Comparison of ENCODE assay signal across 37 cellular contexts in genomic region chr21:38365521-38365920, GRCh38.
"Had no signal": no experiment of that assay in that cellular context is flagged by ENCODE, and none has a peak within 500 bp of the region (broad histone marks: within the 10 kb centered on the region; RNA-seq: fewer than 3 reads in every experiment).

No MANE protein-coding gene starts in this region.

- H3K9me3 ChIP-seq: MG63, Peyer's patch had no signal

- ATAC-seq: activated CD8-positive, alpha-beta memory T cell treated with anti-CD3 and anti-CD28 coated beads, Interleukin-2, amount 10 ng/mL, durations not matched to agents 7 days and 5 days; PC-3 had no signal

- H3K27ac ChIP-seq: brain microvascular endothelial cell, cardiac muscle cell, Peyer's patch, VCaP had no signal

- H3K36me3 ChIP-seq: brain microvascular endothelial cell, cardiac muscle cell, MG63, Peyer's patch had no signal

- DNase-seq: activated CD4-positive, alpha-beta memory T cell treated with anti-CD3 and anti-CD28 coated beads, Interleukin-2, amount 10 ng/mL, durations not matched to agents 7 days and 5 days; activated CD4-positive, alpha-beta T cell treated with anti-CD3 and anti-CD28 coated beads for 1 hour; activated CD4-positive, alpha-beta T cell treated with anti-CD3 and anti-CD28 coated beads for 48 hours; activated CD4-positive, CD25-positive, alpha-beta regulatory T cell; activated CD8-positive, alpha-beta memory T cell treated with anti-CD3 and anti-CD28 coated beads for 24 hours; activated CD8-positive, alpha-beta memory T cell treated with anti-CD3 and anti-CD28 coated beads, Interleukin-2, amount 10 ng/mL, durations not matched to agents 7 days and 5 days; activated CD8-positive, alpha-beta memory T cell treated with anti-CD3 and anti-CD28 coated beads, Interleukin-2, amount 50 U/mL, for 48 hours; activated effector memory CD4-positive, alpha-beta T cell treated with Interleukin-2 at 50 U/mL for 16 hours; activated naive CD4-positive, alpha-beta T cell treated with anti-CD3 and anti-CD28 coated beads, Interleukin-2, amount 50 U/mL, for 16 hours; activated naive CD8-positive, alpha-beta T cell treated with anti-CD3 and anti-CD28 coated beads for 36 hours; activated T-cell treated with anti-CD3 and anti-CD28 coated beads, Interleukin-2, amount 50 U/mL, for 48 hours; amniotic stem cell; aorta; brain microvascular endothelial cell; Kasumi-1; KG1; MG63; NCI-H1048; NCI-H1105 treated with DMSO at 0.1 percent for 48 hours; NCI-H1436; NCI-H1694; NCI-H1930; NCI-H2081 treated with DMSO at 0.1 percent for 48 hours; NCI-H345; NCI-H526 treated with DMSO at 0.1 percent for 48 hours; NCI-H774; PC-3; Peyer's patch; RPMI8226; SIG-M5; SW 1271; T-helper 1 cell; T-helper 2 cell; T-helper 9 cell had no signal

- H3K4me3 ChIP-seq: cardiac muscle cell, MG63, Peyer's patch had no signal

- H3K36me3 Mint-ChIP-seq: activated CD8-positive, alpha-beta memory T cell treated with anti-CD3 and anti-CD28 coated beads, Interleukin-2, amount 10 ng/mL, durations not matched to agents 7 days and 5 days; activated naive CD8-positive, alpha-beta T cell treated with anti-CD3 and anti-CD28 coated beads for 36 hours had no signal

- H3K4me1 ChIP-seq: Peyer's patch had no signal

- H3K4me3 Mint-ChIP-seq: activated CD4-positive, alpha-beta memory T cell treated with anti-CD3 and anti-CD28 coated beads, Interleukin-2, amount 10 ng/mL, durations not matched to agents 7 days and 5 days; activated CD8-positive, alpha-beta memory T cell treated with anti-CD3 and anti-CD28 coated beads, Interleukin-2, amount 10 ng/mL, durations not matched to agents 7 days and 5 days; activated naive CD8-positive, alpha-beta T cell treated with anti-CD3 and anti-CD28 coated beads for 36 hours; central memory CD8-positive, alpha-beta T cell had no signal

- H3K9me3 Mint-ChIP-seq: activated CD4-positive, alpha-beta memory T cell treated with anti-CD3 and anti-CD28 coated beads, Interleukin-2, amount 10 ng/mL, durations not matched to agents 7 days and 5 days; activated naive CD8-positive, alpha-beta T cell treated with anti-CD3 and anti-CD28 coated beads for 36 hours; central memory CD8-positive, alpha-beta T cell had no signal

- H3K27me3 Mint-ChIP-seq: activated CD8-positive, alpha-beta memory T cell treated with anti-CD3 and anti-CD28 coated beads, Interleukin-2, amount 10 ng/mL, durations not matched to agents 7 days and 5 days; central memory CD8-positive, alpha-beta T cell had no signal

- H3K27me3 ChIP-seq: brain microvascular endothelial cell, cardiac muscle cell, MG63, Peyer's patch had no signal

- H3K4me1 Mint-ChIP-seq: activated CD4-positive, alpha-beta memory T cell treated with anti-CD3 and anti-CD28 coated beads, Interleukin-2, amount 10 ng/mL, durations not matched to agents 7 days and 5 days; activated CD8-positive, alpha-beta memory T cell treated with anti-CD3 and anti-CD28 coated beads, Interleukin-2, amount 10 ng/mL, durations not matched to agents 7 days and 5 days; activated naive CD8-positive, alpha-beta T cell treated with anti-CD3 and anti-CD28 coated beads for 36 hours; central memory CD8-positive, alpha-beta T cell had no signal

- H3K27ac Mint-ChIP-seq: activated CD4-positive, alpha-beta memory T cell treated with anti-CD3 and anti-CD28 coated beads, Interleukin-2, amount 10 ng/mL, durations not matched to agents 7 days and 5 days; activated CD8-positive, alpha-beta memory T cell treated with anti-CD3 and anti-CD28 coated beads, Interleukin-2, amount 10 ng/mL, durations not matched to agents 7 days and 5 days; activated naive CD8-positive, alpha-beta T cell treated with anti-CD3 and anti-CD28 coated beads for 36 hours had no signal
